Comparison of ENCODE assay signal across 19 cellular contexts in the genomic region with DNA sequence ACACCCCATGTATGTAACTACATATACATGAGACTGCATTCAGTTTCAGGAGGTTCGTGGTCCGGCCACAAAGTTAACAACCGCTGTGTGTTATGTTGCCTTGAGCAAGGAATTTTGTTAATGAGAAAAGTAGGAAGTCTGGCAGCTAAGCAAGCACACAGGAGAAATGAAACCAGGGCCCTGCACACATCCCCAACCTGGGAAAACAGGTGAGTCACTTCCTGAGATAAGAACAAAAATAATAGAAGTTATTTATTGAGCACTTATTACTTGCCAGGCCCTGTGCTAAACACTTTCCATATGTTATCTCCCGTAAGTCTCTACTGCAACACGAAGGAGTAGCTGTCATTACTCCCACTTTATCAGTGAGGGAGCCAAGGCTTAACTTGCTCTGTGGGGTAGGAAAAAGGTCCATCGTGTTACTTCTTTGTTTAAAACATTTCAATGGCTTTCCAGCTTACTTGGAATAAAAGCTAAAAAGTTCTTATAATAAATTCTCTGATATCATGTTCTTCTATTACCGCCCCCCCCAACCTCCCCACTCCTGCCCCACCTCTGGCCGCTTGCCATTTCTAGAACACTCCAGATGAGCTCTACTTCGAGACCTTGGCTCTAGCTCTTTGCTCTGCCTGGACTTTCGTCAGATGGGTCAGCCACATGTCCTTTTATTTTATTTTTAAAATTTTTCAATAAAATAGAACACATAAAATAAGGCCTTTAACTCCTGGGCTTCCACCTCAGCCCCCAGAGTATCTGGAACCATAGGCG. TPM values are rescaled to one million over a fixed set of nuclear protein-coding genes. Genes with fewer than 3 reads are reported as not detected.
DNase-seq lines count a peak whose midpoint lies in the region; ATAC-seq, FAIRE-seq and TF ChIP-seq lines count a peak whose summit lies in the region.
"Had no signal": no experiment of that assay in that cellular context is flagged by ENCODE, and none has a peak within 500 bp of the region (broad histone marks: within the 10 kb centered on the region; RNA-seq: fewer than 3 reads in every experiment).

No MANE protein-coding gene starts in this region.

- H3K4me1 ChIP-seq in GM12878 (ENCODE audit: control insufficient read depth, insufficient read depth, low read length) (peaks cover 3% of the 10 kb centered on the region; the same call in 1 of the 2 replicates), osteoblast (ENCODE audit: insufficient read depth, low read length) (no peaks in the 10 kb centered on the region)
- H3K4me1 ChIP-seq: ascending aorta, vagina had no signal

- TF ChIP-seq POLR2A in GM12878 (IDR thresholded peaks at IDR 0.05; ENCODE audit: low read depth, low read length): no peak

- intact Hi-C loops in CD14-positive monocyte (cut with micrococcal nuclease): no loop called here
- intact Hi-C loops in GM12878 (cut with micrococcal nuclease; ENCODE audit: unreplicated experiment): no loop called here
- intact Hi-C loops in head of caudate nucleus (cut with DNase I): no loop called here

- FAIRE-seq in GM12878 (lab: Jason Lieb, UNC): no peak

- H3K4me3 Mint-ChIP-seq in CD14-positive monocyte: peak overlapping the region; percentile 55 to 69

- H3K27ac Mint-ChIP-seq in CD14-positive monocyte: peak overlapping the region; percentile 57 to 90 (median 81)

- ATAC-seq in GM12878: no peak
- ATAC-seq: stimulated activated naive CD8-positive, alpha-beta T cell treated with anti-CD3 and anti-CD28 coated beads, Interleukin-15, Interleukin-2, amounts not matched to agents 100 U/mL and 50 U/mL, for 24 hours had no signal

- no peak overlapping the region for H2AFZ ChIP-seq in GM12878 (ENCODE audit: control insufficient read depth, low read depth, low read length)
- H2AFZ ChIP-seq in osteoblast (ENCODE audit: low read length): no peak overlapping the region

- no TSS peak for BruUV-seq in GM12878 (replicated peaks; lab: Mats Ljungman, UMichigan)

- SMC1A ChIA-PET in GM12878 (lab: Charles Lee; ENCODE audit: uncharacterized antibody, unreplicated experiment): interaction anchor here (1.0 to 2.6 kb wide), 5 partner anchors 9 to 38 kb away, joined by 3 to 9 read pairs (median 5); partner anchors contain the start of gene PLAC8

- no peak overlapping the region for H3K4me3 ChIP-seq in HL-60 (replicated peaks; ENCODE audit: insufficient read depth, low read length)
- H3K4me3 ChIP-seq in GM12878: no peak overlapping the region
- H3K4me3 ChIP-seq in osteoblast (ENCODE audit: insufficient read depth, low read length): no peak overlapping the region
- H3K4me3 ChIP-seq: ascending aorta, ovary, vagina had no signal

- H3K36me3 ChIP-seq in GM12878 (ENCODE audit: control insufficient read depth in 2 of 2, insufficient read depth in 2 of 2, low read length in 1 of 2): no peaks in the 10 kb centered on the region
- no peaks in the 10 kb centered on the region for H3K36me3 ChIP-seq in osteoblast (ENCODE audit: insufficient read depth, low read length)
- H3K36me3 ChIP-seq: ascending aorta, ovary, vagina had no signal

- no peaks in the 10 kb centered on the region for H3K36me3 Mint-ChIP-seq in CD14-positive monocyte

- H3K27ac ChIP-seq in HL-60 (replicated peaks): peak overlapping the region; percentile 39
- H3K27ac ChIP-seq in GM12878 (ENCODE audit: control insufficient read depth, insufficient read depth): no peak overlapping the region
- H3K27ac ChIP-seq in osteoblast (ENCODE audit: low read depth, low read length): no peak overlapping the region
- no peak overlapping the region for H3K27ac ChIP-seq in substantia nigra (ENCODE audit: low read depth, low read length, poor library complexity, severe bottlenecking)
- H3K27ac ChIP-seq: ascending aorta, ovary, vagina had no signal

- 88% methylated on average over 11 of the region's 11 CpGs for WGBS in GM12878 (ENCODE audit: insufficient coverage, insufficient replicate concordance, low lambda C conversion rate, missing lambda C conversion rate)

- TF ChIP-seq CTCF in CD14-positive monocyte (IDR thresholded peaks at IDR 0.05) (no peak), HL-60 (IDR thresholded peaks at IDR 0.05; ENCODE audit: insufficient read depth, low read length) (no peak), GM12878 (IDR thresholded peaks at IDR 0.05 in 2 of 3, conservative IDR thresholded peaks at IDR 0.05 in 1 of 3; ENCODE audit: control insufficient read depth in 2 of 3, extremely low read depth in 1 of 3, insufficient read depth in 1 of 3, low read depth in 3 of 3, low read length in 3 of 3) (no peak), osteoblast (IDR thresholded peaks at IDR 0.05; ENCODE audit: extremely low read depth, low read depth, low read length) (no peak)

- no peak for DNase-seq in CD14-positive monocyte (ENCODE audit: low spot score)
- DNase-seq in HL-60 (ENCODE audit: low read depth in 1 of 2, low spot score in 1 of 2): peak in 1 of 2 experiments; percentile 33
- DNase-seq in GM12878 (ENCODE audit: low read depth, low spot score): no peak
- peak; percentile 33 for DNase-seq in kidney glomerular epithelial cell (lab: John Stamatoyannopoulos, UW)
- DNase-seq in head of caudate nucleus: no peak
- DNase-seq in osteoblast (ENCODE audit: insufficient read length, low spot score, missing footprints): no peak
- no peak for DNase-seq in substantia nigra (lab: John Stamatoyannopoulos, UW)
- DNase-seq in 8988T: no peak
- DNase-seq: activated CD8-positive, alpha-beta memory T cell treated with anti-CD3 and anti-CD28 coated beads for 24 hours; activated effector memory CD4-positive, alpha-beta T cell treated with anti-CD3 and anti-CD28 coated beads, Interleukin-2, amount 50 U/mL, for 16 hours; DMS 273 treated with DMSO at 0.1 percent for 48 hours; GOT3; midbrain; NCI-H1417; stimulated activated naive CD8-positive, alpha-beta T cell treated with anti-CD3 and anti-CD28 coated beads, Interleukin-15, Interleukin-2, amounts not matched to agents 100 U/mL and 50 U/mL, for 24 hours; SW 1271 had no signal

- in situ Hi-C loops in GM12878 (cut with MboI): no loop called here

- H4K20me1 ChIP-seq in GM12878 (ENCODE audit: control insufficient read depth, insufficient read depth) (no peaks in the 10 kb centered on the region), osteoblast (ENCODE audit: insufficient read depth, low read length) (no peaks in the 10 kb centered on the region)

- peaks cover 0 to 2% (median 0%) of the 10 kb centered on the region in 3 donors for H3K27me3 Mint-ChIP-seq in CD14-positive monocyte (ENCODE audit: low read depth in 3 of 3)

- TF ChIP-seq RAD21 in GM12878 (IDR thresholded peaks at IDR 0.05; ENCODE audit: insufficient read depth, low read depth, low read length): no peak

- CTCF ChIA-PET in GM12878 (lab: Yijun Ruan, JAX): interaction anchor here (0.8 to 2.0 kb wide), 3 partner anchors 8 to 131 kb away, joined by 3 to 4 read pairs (median 4); no protein-coding TSS in a partner anchor

- H3K9me3 ChIP-seq in GM12878 (replicated peaks; ENCODE audit: control insufficient read depth, insufficient read depth, low read length): peaks cover 4% of the 10 kb centered on the region; the same call in 1 of the 3 replicates
- no peaks in the 10 kb centered on the region for H3K9me3 ChIP-seq in osteoblast (ENCODE audit: low read depth, low read length)
- H3K9me3 ChIP-seq: ascending aorta, ovary, vagina had no signal

- H3K9ac ChIP-seq in GM12878 (ENCODE audit: control insufficient read depth, insufficient read depth, low read length): no peak overlapping the region

- H3K4me1 Mint-ChIP-seq in CD14-positive monocyte: peaks cover 63% of the 10 kb centered on the region

- no peak for TF ChIP-seq EP300 in GM12878 (IDR thresholded peaks at IDR 0.05; ENCODE audit: borderline replicate concordance in 1 of 2, control insufficient read depth in 1 of 2, low read depth in 2 of 2, low read length in 2 of 2)

- POLR2A ChIA-PET in GM12878 (lab: Charles Lee): interaction anchor here (1.1 to 1.5 kb wide), 2 partner anchors 10 to 38 kb away, joined by 3 to 4 read pairs; no protein-coding TSS in a partner anchor

- RAD21 ChIA-PET in GM12878 (lab: Charles Lee; ENCODE audit: unreplicated experiment): no interaction called here

- H3K27me3 ChIP-seq in HL-60 (ENCODE audit: insufficient read depth, poor library complexity, severe bottlenecking): no peaks in the 10 kb centered on the region
- no peaks in the 10 kb centered on the region for H3K27me3 ChIP-seq in GM12878 (replicated peaks in 1 of 2; ENCODE audit: control insufficient read depth in 2 of 2, insufficient read depth in 2 of 2, low read length in 1 of 2)
- peaks cover 7% of the 10 kb centered on the region for H3K27me3 ChIP-seq in osteoblast (ENCODE audit: insufficient read depth, low read length)
- H3K27me3 ChIP-seq: ascending aorta, ovary, vagina had no signal

- H3K4me2 ChIP-seq in GM12878 (ENCODE audit: control insufficient read depth, insufficient read depth) (no peak overlapping the region), osteoblast (ENCODE audit: insufficient read depth, low read length) (no peak overlapping the region)

- H3K79me2 ChIP-seq in GM12878 (ENCODE audit: control insufficient read depth, insufficient read depth, low read length): no peaks in the 10 kb centered on the region
- H3K79me2 ChIP-seq in osteoblast (ENCODE audit: insufficient read depth, low read length): no peaks in the 10 kb centered on the region

- peaks cover 0 to 2% (median 0%) of the 10 kb centered on the region in 7 donors for H3K9me3 Mint-ChIP-seq in CD14-positive monocyte

TF ChIP-seq in GM12878, 131 proteins besides CTCF, POLR2A, EP300 and RAD21:
- TF ChIP-seq POU2F2 (IDR thresholded peaks at IDR 0.05; ENCODE audit: borderline replicate concordance, low read depth, low read length): no peak
- TF ChIP-seq IKZF1 (conservative IDR thresholded peaks at IDR 0.05): 0 out of 2 replicates have a peak, but pooled peaks have one; percentile 13
TF ChIP-seq in GM12878: peak in this region for 1.

RNA-seq across cellular contexts. Expression of gene PLAC8, which starts 36.2 kb away (rescaled TPM):
- polyA plus RNA-seq in CD14-positive monocyte (100 to 1,000 TPM; 170 to 626 TPM), GM12878 (2011; rRNA removed) (841 and 1,037 TPM in 2 replicates), GM12878 (2014; fragmentation: Illumina TruSeq; extraction: Trizol) (311 and 417 TPM in 2 replicates), GM12878 (2014; fragmentation: Nextera tagmentation; extraction: Ambion mirVana) (100 to 1,000 TPM; 405 to 441 TPM), GM12878 (2014; rRNA removed) (239 and 276 TPM in 2 replicates), GM12878 (2016; fragmentation: Nextera tagmentation; extraction: Ambion mirVana) (100 to 1,000 TPM; 379 to 404 TPM)
- 200 and 211 TPM in 2 replicates for total RNA-seq in GM12878 (2013; cell fraction: nucleolus; rRNA removed)
- total RNA-seq in GM12878 (2014; rRNA removed) (214 and 265 TPM in 2 replicates), GM12878 (2014; rRNA removed; fragmentation: Illumina TruSeq; extraction: Trizol) (316 and 317 TPM in 2 replicates), GM12878 (2021) (238 and 239 TPM in 2 replicates), osteoblast (0.59 and 0.72 TPM in 2 replicates)
- 78.9 TPM for polyA plus RNA-seq in GM12878 (2011; ENCODE audit: low read depth)
- 429 and 464 TPM in 2 replicates for polyA plus RNA-seq in GM12878 (2011; cell fraction: cytosol; rRNA removed)
- polyA plus RNA-seq in GM12878 (2011; cell fraction: nucleus; rRNA removed): 219 and 352 TPM in 2 replicates
- polyA plus RNA-seq in GM12878 (2012): 70.6 and 120 TPM in 2 replicates
- polyA minus RNA-seq in GM12878 (2011; rRNA and poly(A)+ RNA removed): 407 and 416 TPM in 2 replicates
- polyA minus RNA-seq in GM12878 (2011; cell fraction: cytosol; rRNA and poly(A)+ RNA removed): 98.6 and 123 TPM in 2 replicates
- 44.1 and 55.6 TPM in 2 replicates for polyA minus RNA-seq in GM12878 (2011; cell fraction: nucleus; rRNA and poly(A)+ RNA removed)
- total RNA-seq: vagina had no signal

Comparison
In these comparisons a context has a peak if more than half of its experiments do, and no peak if none do; other contexts are left out.
1. RNA of gene PLAC8, which starts 36.2 kb away (total RNA-seq): 200 to 317 TPM in GM12878; 0.59 to 0.72 TPM in osteoblast; every median in the first group is over 100 times any median in the second.